Comparison of ENCODE assay signal across 12 cellular contexts in the genomic region with DNA sequence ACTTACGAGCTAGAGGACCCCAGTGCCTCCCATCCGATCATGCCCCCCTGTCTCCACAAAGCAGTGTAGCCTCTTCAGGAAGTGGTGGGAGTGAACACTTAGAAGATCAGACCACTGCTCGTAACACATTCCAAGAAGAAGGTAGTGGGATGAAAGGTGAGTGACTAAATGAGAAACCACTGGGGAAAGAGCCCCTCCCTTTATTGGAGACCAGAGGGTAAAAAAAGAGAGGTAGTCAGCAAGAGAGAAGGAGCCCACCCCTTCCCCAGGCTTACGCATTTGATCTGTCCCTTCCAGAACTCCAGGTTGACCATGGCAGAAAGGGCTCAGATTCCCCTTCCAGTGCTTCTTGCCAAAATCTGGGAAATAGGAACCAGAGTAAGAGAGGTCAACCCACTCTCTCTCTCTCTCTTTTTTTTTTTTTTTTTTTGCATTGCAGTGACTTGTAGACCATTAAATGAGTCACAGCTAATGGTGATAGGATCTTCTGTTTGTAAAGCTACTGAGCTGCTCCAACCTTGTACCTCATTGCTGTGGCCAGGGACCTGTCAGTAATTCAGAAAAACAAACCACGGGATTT.
DNase-seq lines count a peak whose midpoint lies in the region; TF ChIP-seq lines count a peak whose summit lies in the region.
"Had no signal": no experiment of that assay in that cellular context is flagged by ENCODE, and none has a peak within 500 bp of the region (broad histone marks: within the 10 kb centered on the region; RNA-seq: fewer than 3 reads in every experiment).

No MANE protein-coding gene starts in this region.

- H3K4me1 Mint-ChIP-seq in activated T-helper 2 cell treated with anti-CD3 and anti-CD28 coated beads, Interferon-gamma antibody, Interleukin-2, Interleukin-4, amounts not matched to agents 10 μg/mL and 5 μg/mL and 100 μg/mL, durations not matched to agents 14 hours and 24 hours and 36 hours (ENCODE audit: low read depth), result peaks cover 58% of the 10 kb centered on the region
- H3K4me1 Mint-ChIP-seq: mesothelial cell of epicardium had no signal

- no peaks in the 10 kb centered on the region for H3K9me3 Mint-ChIP-seq in activated T-helper 2 cell treated with anti-CD3 and anti-CD28 coated beads, Interferon-gamma antibody, Interleukin-2, Interleukin-4, amounts not matched to agents 10 μg/mL and 5 μg/mL and 100 μg/mL, durations not matched to agents 14 hours and 24 hours and 36 hours
- H3K9me3 Mint-ChIP-seq: activated naive CD4-positive, alpha-beta T cell treated with anti-CD3 and anti-CD28 coated beads, Interleukin-2, amount 50 U/mL, for 24 hours; mesothelial cell of epicardium; stimulated activated naive B cell treated with anti-CD40 and anti-IgM and Interleukin-4, amounts not matched to agents 10 μg/mL and 1 μg/mL and 100 μg/mL, for 72 hours had no signal

- no peaks in the 10 kb centered on the region for H3K9me3 ChIP-seq in vagina

- H3K4me1 ChIP-seq in vagina, result peaks cover 16% of the 10 kb centered on the region

- no peak overlapping the region for H3K4me3 ChIP-seq in vagina

- TF ChIP-seq CTCF in vagina (IDR thresholded peaks at IDR 0.05), result no peak

- H3K27ac ChIP-seq in vagina, result no peak overlapping the region

- peak; percentile 43 for DNase-seq in AG08396 (ENCODE audit: low spot score)
- DNase-seq in HCEC 1CT, result peak; percentile 70
- no peak for DNase-seq in activated T-helper 2 cell treated with anti-CD3 and anti-CD28 coated beads, Interferon-gamma antibody, Interleukin-2, Interleukin-4, amounts not matched to agents 10 μg/mL and 5 μg/mL and 100 μg/mL, durations not matched to agents 14 hours and 24 hours and 36 hours (ENCODE audit: low spot score)
- peak; percentile 31 for DNase-seq in hepatic stellate cell (ENCODE audit: low spot score)
- no peak for DNase-seq in activated effector memory CD4-positive, alpha-beta T cell treated with anti-CD3 and anti-CD28 coated beads, Interleukin-2, amount 50 U/mL, for 16 hours
- no peak for DNase-seq in vagina (ENCODE audit: extremely low spot score in 2 of 2)
- DNase-seq in foreskin melanocyte, result no peak
- DNase-seq in GM19240 (ENCODE audit: insufficient read length, low spot score), result no peak
- DNase-seq: NCI-H524; stimulated activated naive B cell treated with anti-CD40 and anti-IgM and Interleukin-4, amounts not matched to agents 10 μg/mL and 1 μg/mL and 100 μg/mL, for 72 hours had no signal

- H3K27me3 Mint-ChIP-seq in activated T-helper 2 cell treated with anti-CD3 and anti-CD28 coated beads, Interferon-gamma antibody, Interleukin-2, Interleukin-4, amounts not matched to agents 10 μg/mL and 5 μg/mL and 100 μg/mL, durations not matched to agents 14 hours and 24 hours and 36 hours (ENCODE audit: low read depth), result no peaks in the 10 kb centered on the region
- H3K27me3 Mint-ChIP-seq: activated naive CD4-positive, alpha-beta T cell treated with anti-CD3 and anti-CD28 coated beads, Interleukin-2, amount 50 U/mL, for 24 hours; stimulated activated naive B cell treated with anti-CD40 and anti-IgM and Interleukin-4, amounts not matched to agents 10 μg/mL and 1 μg/mL and 100 μg/mL, for 72 hours had no signal

- H3K27ac Mint-ChIP-seq in activated T-helper 2 cell treated with anti-CD3 and anti-CD28 coated beads, Interferon-gamma antibody, Interleukin-2, Interleukin-4, amounts not matched to agents 10 μg/mL and 5 μg/mL and 100 μg/mL, durations not matched to agents 14 hours and 24 hours and 36 hours, result peak overlapping the region; percentile 77
- H3K27ac Mint-ChIP-seq: mesothelial cell of epicardium; stimulated activated naive B cell treated with anti-CD40 and anti-IgM and Interleukin-4, amounts not matched to agents 10 μg/mL and 1 μg/mL and 100 μg/mL, for 72 hours had no signal

- TF ChIP-seq POLR2A in vagina (IDR thresholded peaks at IDR 0.05), result no peak

- intact Hi-C loops in activated T-helper 2 cell treated with anti-CD3 and anti-CD28 coated beads, Interferon-gamma antibody, Interleukin-2, Interleukin-4, amounts not matched to agents 10 μg/mL and 5 μg/mL and 100 μg/mL, durations not matched to agents 14 hours and 24 hours and 36 hours (cut with micrococcal nuclease), result loop anchor here (1.0 to 10.0 kb wide), 2 partner anchors 36 to 598 kb away; no protein-coding TSS in a partner anchor
- intact Hi-C loops in vagina (cut with DNase I), result no loop called here

- no peaks in the 10 kb centered on the region for H3K27me3 ChIP-seq in vagina

- peak overlapping the region; percentile 14 for H3K4me3 Mint-ChIP-seq in activated T-helper 2 cell treated with anti-CD3 and anti-CD28 coated beads, Interferon-gamma antibody, Interleukin-2, Interleukin-4, amounts not matched to agents 10 μg/mL and 5 μg/mL and 100 μg/mL, durations not matched to agents 14 hours and 24 hours and 36 hours (ENCODE audit: low read depth)
- H3K4me3 Mint-ChIP-seq: activated naive CD4-positive, alpha-beta T cell treated with anti-CD3 and anti-CD28 coated beads, Interleukin-2, amount 50 U/mL, for 24 hours; mesothelial cell of epicardium; stimulated activated naive B cell treated with anti-CD40 and anti-IgM and Interleukin-4, amounts not matched to agents 10 μg/mL and 1 μg/mL and 100 μg/mL, for 72 hours had no signal

- H3K36me3 Mint-ChIP-seq in activated T-helper 2 cell treated with anti-CD3 and anti-CD28 coated beads, Interferon-gamma antibody, Interleukin-2, Interleukin-4, amounts not matched to agents 10 μg/mL and 5 μg/mL and 100 μg/mL, durations not matched to agents 14 hours and 24 hours and 36 hours (ENCODE audit: low read depth), result peaks cover 3% of the 10 kb centered on the region
- H3K36me3 Mint-ChIP-seq: activated naive CD4-positive, alpha-beta T cell treated with anti-CD3 and anti-CD28 coated beads, Interleukin-2, amount 50 U/mL, for 24 hours had no signal

- no peaks in the 10 kb centered on the region for H3K36me3 ChIP-seq in vagina

Comparison
In these comparisons a context has a peak if more than half of its experiments do, and no peak if none do; other contexts are left out.
1. DNase-seq: peak in AG08396 (single experiment), HCEC 1CT (single experiment) and hepatic stellate cell (single experiment); none in activated T-helper 2 cell treated with anti-CD3 and anti-CD28 coated beads, Interferon-gamma antibody, Interleukin-2, Interleukin-4, amounts not matched to agents 10 μg/mL and 5 μg/mL and 100 μg/mL, durations not matched to agents 14 hours and 24 hours and 36 hours (single experiment), activated effector memory CD4-positive, alpha-beta T cell treated with anti-CD3 and anti-CD28 coated beads, Interleukin-2, amount 50 U/mL, for 16 hours (single experiment), vagina (0 of 2), foreskin melanocyte (single experiment) and GM19240 (single experiment).